In genomic region chr7:24325708-24326107, GRCh38 we compare ENCODE assay signal across 16 cellular contexts. TPM values are rescaled to one million over a fixed set of nuclear protein-coding genes. Genes with fewer than 3 reads are reported as not detected.
A peak's percentile ranks its signal among the peaks of the same experiment; 100 is the strongest.
DNase-seq lines count a peak whose midpoint lies in the region; ATAC-seq and TF ChIP-seq lines count a peak whose summit lies in the region.
"Had no signal": no experiment of that assay in that cellular context is flagged by ENCODE, and none has a peak within 500 bp of the region (broad histone marks: within the 10 kb centered on the region; RNA-seq: fewer than 3 reads in every experiment).

No MANE protein-coding gene starts in this region.

- H3K4me3 ChIP-seq in SU-DHL-6 (ENCODE audit: insufficient read depth, low read length, poor library complexity, severe bottlenecking) (no peak overlapping the region), body of pancreas (no peak overlapping the region), colonic mucosa (no peak overlapping the region)
- H3K4me3 ChIP-seq: dorsolateral prefrontal cortex, neural progenitor cell, upper lobe of right lung had no signal

- ATAC-seq in GM18505 (IDR thresholded peaks at IDR 0.05; ENCODE audit: unreplicated experiment) (peak; percentile 79), GM19468 (IDR thresholded peaks at IDR 0.05; ENCODE audit: extremely low read depth, unreplicated experiment) (peak; percentile 71), HG02981 (IDR thresholded peaks at IDR 0.05; ENCODE audit: unreplicated experiment) (peak; percentile 87), body of pancreas (no peak)
- ATAC-seq: left cardiac atrium, upper lobe of right lung had no signal

- TF ChIP-seq CTCF in SU-DHL-6 (IDR thresholded peaks at IDR 0.05; ENCODE audit: insufficient read depth, low read length, poor library complexity, severe bottlenecking) (no peak), body of pancreas (IDR thresholded peaks at IDR 0.05) (no peak), colonic mucosa (IDR thresholded peaks at IDR 0.05) (no peak)

- H3K4me1 ChIP-seq in body of pancreas (no peaks in the 10 kb centered on the region), colonic mucosa (no peaks in the 10 kb centered on the region)
- H3K4me1 ChIP-seq: neural progenitor cell, upper lobe of right lung had no signal

- H3K27me3 ChIP-seq in SU-DHL-6 (ENCODE audit: low read length) (no peaks in the 10 kb centered on the region), body of pancreas (no peaks in the 10 kb centered on the region), colonic mucosa (no peaks in the 10 kb centered on the region)
- H3K27me3 ChIP-seq: neural progenitor cell, upper lobe of right lung had no signal

- peak overlapping the region; percentile 35 for H3K4me2 ChIP-seq in SU-DHL-6 (ENCODE audit: low read depth, low read length, poor library complexity, severe bottlenecking)
- H3K4me2 ChIP-seq: neural progenitor cell had no signal

- TF ChIP-seq POLR2A in GM18505 (IDR thresholded peaks at IDR 0.05; ENCODE audit: borderline replicate concordance, extremely low read depth, insufficient read depth, insufficient read length) (no peak), body of pancreas (IDR thresholded peaks at IDR 0.05) (no peak)

- H4K20me1 ChIP-seq in SU-DHL-6 (ENCODE audit: low read depth, low read length), result no peaks in the 10 kb centered on the region

- H3K36me3 ChIP-seq in SU-DHL-6 (ENCODE audit: low read length), result no peaks in the 10 kb centered on the region
- H3K36me3 ChIP-seq in body of pancreas (replicated peaks in 1 of 2; ENCODE audit: insufficient read depth in 1 of 2, low read depth in 2 of 2), result no peaks in the 10 kb centered on the region
- H3K36me3 ChIP-seq in colonic mucosa, result no peaks in the 10 kb centered on the region
- H3K36me3 ChIP-seq: neural progenitor cell, upper lobe of right lung had no signal

- H2AFZ ChIP-seq in SU-DHL-6 (ENCODE audit: low read depth, low read length, severe bottlenecking), result peak overlapping the region; percentile 0
- H2AFZ ChIP-seq: neural progenitor cell had no signal

- H3K9ac ChIP-seq in SU-DHL-6 (ENCODE audit: low read length) (no peak overlapping the region), colonic mucosa (ENCODE audit: low read depth in 2 of 2, low read length in 2 of 2) (no peak overlapping the region)
- H3K9ac ChIP-seq: neural progenitor cell had no signal

- H3K79me2 ChIP-seq in SU-DHL-6 (ENCODE audit: insufficient read depth, low read length), result no peaks in the 10 kb centered on the region

- 64 to 87% methylated on average over 5 of the region's 5 CpGs for WGBS in body of pancreas, 2 donors

- no peaks in the 10 kb centered on the region for H3K9me2 ChIP-seq in SU-DHL-6 (replicated peaks; ENCODE audit: insufficient read depth, low read length)

- intact Hi-C loops in body of pancreas (cut with DNase I) (no loop called here), colonic mucosa (cut with DNase I) (no loop called here)

- peak overlapping the region; percentile 9; the same call in 1 of the 2 replicates for H3K27ac ChIP-seq in SU-DHL-6 (ENCODE audit: low read depth, low read length)
- no peak overlapping the region for H3K27ac ChIP-seq in body of pancreas
- no peak overlapping the region for H3K27ac ChIP-seq in colonic mucosa
- H3K27ac ChIP-seq: dorsolateral prefrontal cortex, neural progenitor cell, upper lobe of right lung had no signal

- H3F3A ChIP-seq in SU-DHL-6 (ENCODE audit: insufficient read depth), result no peaks in the 10 kb centered on the region

- DNase-seq in body of pancreas (no peak), HuH-7.5 (ENCODE audit: low spot score) (no peak), colonic mucosa (no peak)
- DNase-seq in activated naive CD4-positive, alpha-beta T cell treated with anti-CD3 and anti-CD28 coated beads, Interleukin-2, amount 50 U/mL, for 16 hours, result no peak
- DNase-seq: dorsolateral prefrontal cortex, foreskin melanocyte, KG1, left cardiac atrium, small intestine, T-helper 9 cell, upper lobe of right lung had no signal

- no peaks in the 10 kb centered on the region for H3K9me3 ChIP-seq in SU-DHL-6 (ENCODE audit: insufficient read depth, low read length)
- H3K9me3 ChIP-seq in body of pancreas, result no peaks in the 10 kb centered on the region
- no peaks in the 10 kb centered on the region for H3K9me3 ChIP-seq in colonic mucosa
- H3K9me3 ChIP-seq: upper lobe of right lung had no signal

RNA-seq across cellular contexts. Expression of gene NPY, which starts 41.7 kb away (rescaled TPM):
- 1 to 10 TPM; 6.3 to 8.6 TPM for total RNA-seq in body of pancreas
- not detected for total RNA-seq in colonic mucosa
- total RNA-seq: left cardiac atrium, upper lobe of right lung had no signal

Comparison
In these comparisons a context has a peak if more than half of its experiments do, and no peak if none do; other contexts are left out.
1. RNA of gene NPY, which starts 41.7 kb away (total RNA-seq): 6.3 to 8.6 TPM in body of pancreas; not detected in colonic mucosa; every median in the first group is over 4 times any median in the second.